In genomic region chr10:14602807-14603538, GRCh38 we compare ENCODE assay signal across 8 cellular contexts.
A peak's percentile ranks its signal among the peaks of the same experiment; 100 is the strongest.
DNase-seq lines count a peak whose midpoint lies in the region; ATAC-seq and TF ChIP-seq lines count a peak whose summit lies in the region.

No MANE protein-coding gene starts in this region.

- H3K36me3 ChIP-seq in left ventricle myocardium inferior: no peaks in the 10 kb centered on the region
- H3K36me3 ChIP-seq in brain microvascular endothelial cell (replicated peaks): peaks cover 2% of the 10 kb centered on the region
- H3K36me3 ChIP-seq in mesenchymal stem cell (ENCODE audit: control insufficient read depth in 1 of 2, insufficient read depth in 2 of 2, low read depth in 1 of 2, low read length in 2 of 2): peaks cover 0 to 17% of the 10 kb centered on the region in 2 experiments
- H3K36me3 ChIP-seq in aorta (ENCODE audit: control insufficient read depth in 1 of 2, insufficient read depth in 2 of 2, low read length in 1 of 2): no peaks in the 10 kb centered on the region

- H3K14ac ChIP-seq in mesenchymal stem cell (ENCODE audit: low read length in 2 of 2): no peak overlapping the region

- H4K91ac ChIP-seq in mesenchymal stem cell (ENCODE audit: low read length): no peak overlapping the region

- intact Hi-C loops in left ventricle myocardium inferior (cut with micrococcal nuclease): loop anchor here (10.0 kb wide), 1 partner anchor 152 kb away; no protein-coding TSS in a partner anchor
- intact Hi-C loops in left cardiac atrium (cut with DNase I): loop anchor here in 1 of 2 donors (5.0 kb wide), 1 partner anchor 274 kb away; the partner anchor contains the start of gene SUV39H2
- intact Hi-C loops in aorta (cut with DNase I): loop anchor here in 1 of 2 donors (5.0 kb wide), 2 partner anchors 66 to 234 kb away; partner anchors contain the start of genes CDNF, HSPA14 and MSANTD7

- no peak overlapping the region for H2BK15ac ChIP-seq in mesenchymal stem cell (ENCODE audit: low read depth, poor library complexity, severe bottlenecking)

- H3K9ac ChIP-seq in mesenchymal stem cell (ENCODE audit: low read length): peak overlapping the region; percentile 83

- peak overlapping the region; percentile 49 for H3K27ac ChIP-seq in left ventricle myocardium inferior (replicated peaks)
- peak overlapping the region; percentile 32 for H3K27ac ChIP-seq in brain microvascular endothelial cell
- H3K27ac ChIP-seq in mesenchymal stem cell (ENCODE audit: low read length, poor library complexity, severe bottlenecking): no peak overlapping the region
- H3K27ac ChIP-seq in aorta (ENCODE audit: low read depth in 1 of 2, low read length in 2 of 2): no peak overlapping the region

- H3K9me3 ChIP-seq in left ventricle myocardium inferior (replicated peaks) (peaks cover 5% of the 10 kb centered on the region), mesenchymal stem cell (ENCODE audit: control insufficient read depth, low read length) (no peaks in the 10 kb centered on the region), aorta (ENCODE audit: control insufficient read depth, low read length) (no peaks in the 10 kb centered on the region)

- in situ Hi-C loops in brain microvascular endothelial cell (cut with HindIII; ENCODE audit: low pct_ligation_motif_present, low sequenced_read_pairs): no loop called here

- H3K4me3 ChIP-seq in left ventricle myocardium inferior (peak overlapping the region; percentile 69), brain microvascular endothelial cell (ENCODE audit: low read depth, low read length) (peak overlapping the region; percentile 52), mesenchymal stem cell (ENCODE audit: insufficient read depth in 1 of 2, low read depth in 1 of 2, low read length in 2 of 2) (peak overlapping the region in 1 of 2 experiments; percentile 79), aorta (ENCODE audit: low read length in 2 of 2) (peak overlapping the region; percentile 92 to 99)

- H2AK5ac ChIP-seq in mesenchymal stem cell (ENCODE audit: low read length, severe bottlenecking): no peak overlapping the region

- H2BK120ac ChIP-seq in mesenchymal stem cell (ENCODE audit: low read depth, low read length): no peak overlapping the region

- no peak for ATAC-seq in left cardiac atrium
- no peak for ATAC-seq in aorta (ENCODE audit: low FRiP score)

- peak overlapping the region; percentile 87 for H3K4me2 ChIP-seq in mesenchymal stem cell (ENCODE audit: low read length, poor library complexity, severe bottlenecking)

- H2BK12ac ChIP-seq in mesenchymal stem cell (ENCODE audit: low read length in 2 of 2): no peak overlapping the region

- H3K4me1 ChIP-seq in left ventricle myocardium inferior (peaks cover 25% of the 10 kb centered on the region), mesenchymal stem cell (ENCODE audit: control insufficient read depth, insufficient read depth, low read depth, low read length) (peaks cover 6% of the 10 kb centered on the region), aorta (ENCODE audit: control insufficient read depth in 1 of 2, insufficient read depth in 2 of 2, low read length in 2 of 2) (no peaks in the 10 kb centered on the region)

- TF ChIP-seq CTCF in left ventricle myocardium inferior (IDR thresholded peaks at IDR 0.05; ENCODE audit: borderline replicate concordance) (no peak), brain microvascular endothelial cell (IDR thresholded peaks at IDR 0.05; ENCODE audit: low read depth, low read length, missing control alignments) (no peak)

- H3K4ac ChIP-seq in mesenchymal stem cell (ENCODE audit: low read depth in 1 of 2, low read length in 2 of 2): no peak overlapping the region

- WGBS in mesenchymal stem cell: 0% methylated on average over 2 of the region's 9 CpGs
- WGBS in aorta, 2 donors: 27 to 35% methylated on average over 9 of the region's 9 CpGs

- no peak overlapping the region for H2BK5ac ChIP-seq in mesenchymal stem cell (ENCODE audit: low read depth, low read length, poor library complexity, severe bottlenecking)

- no peaks in the 10 kb centered on the region for H3K27me3 ChIP-seq in left ventricle myocardium inferior (ENCODE audit: low read depth)
- no peaks in the 10 kb centered on the region for H3K27me3 ChIP-seq in brain microvascular endothelial cell (replicated peaks)
- H3K27me3 ChIP-seq in mesenchymal stem cell (ENCODE audit: control insufficient read depth in 1 of 2, insufficient read depth in 1 of 2, low read length in 2 of 2): no peaks in the 10 kb centered on the region
- H3K27me3 ChIP-seq in aorta (ENCODE audit: control insufficient read depth in 1 of 2, insufficient read depth in 2 of 2, low read length in 1 of 2): no peaks in the 10 kb centered on the region

- no peak overlapping the region for H4K8ac ChIP-seq in mesenchymal stem cell (ENCODE audit: low read length)

- peaks cover 23% of the 10 kb centered on the region for H3K79me1 ChIP-seq in mesenchymal stem cell (replicated peaks; ENCODE audit: low read length, poor library complexity, severe bottlenecking)

- H2AFZ ChIP-seq in mesenchymal stem cell (ENCODE audit: low read depth, low read length): no peak overlapping the region

- H3K18ac ChIP-seq in mesenchymal stem cell (ENCODE audit: low read depth in 1 of 2, low read length in 2 of 2): no peak overlapping the region

- DNase-seq in left ventricle myocardium inferior (no peak), left cardiac atrium (no peak), brain microvascular endothelial cell (no peak), mesenchymal stem cell (peak; percentile 16), aorta (no peak), NCI-H2081 (lab: John Stamatoyannopoulos, UW) (no peak), NCI-H2171 treated with DMSO at 0.1 percent for 48 hours (lab: John Stamatoyannopoulos, UW) (no peak), SW480 (ENCODE audit: low spot score) (no peak)

- no peak overlapping the region for H3K23ac ChIP-seq in mesenchymal stem cell (ENCODE audit: low read length in 2 of 2)

Comparison
In these comparisons a context has a peak if more than half of its experiments do, and no peak if none do; other contexts are left out.
1. H3K27ac ChIP-seq: peak in left ventricle myocardium inferior (single experiment) and brain microvascular endothelial cell (single experiment); none in mesenchymal stem cell (single experiment) and aorta (0 of 2).